Comparison of ENCODE assay signal across 12 cellular contexts in genomic region chr10:30747633-30748032, GRCh38.
DNase-seq lines count a peak whose midpoint lies in the region; ATAC-seq and TF ChIP-seq lines count a peak whose summit lies in the region.
"Had no signal": no experiment of that assay in that cellular context is flagged by ENCODE, and none has a peak within 500 bp of the region (broad histone marks: within the 10 kb centered on the region; RNA-seq: fewer than 3 reads in every experiment).

No MANE protein-coding gene starts in this region.

- H3K9me2 ChIP-seq in GM23248 (ENCODE audit: insufficient read depth) (no peaks in the 10 kb centered on the region), hepatocyte (replicated peaks; ENCODE audit: insufficient read depth) (no peaks in the 10 kb centered on the region)

- peaks cover 52% of the 10 kb centered on the region for H3K4me1 Mint-ChIP-seq in activated CD4-positive, alpha-beta memory T cell treated with anti-CD3 and anti-CD28 coated beads for 36 hours (ENCODE audit: low read depth)

- POLR2A ChIA-PET in AG04450 (lab: Yijun Ruan, JAX): no interaction called here
- POLR2A ChIA-PET in activated CD4-positive, alpha-beta memory T cell treated with anti-CD3 and anti-CD28 coated beads for 36 hours (lab: Charles Lee): no interaction called here

- H3K4me3 ChIP-seq in AG04450 (ENCODE audit: low read depth, low read length): no peak overlapping the region
- no peak overlapping the region for H3K4me3 ChIP-seq in GM23248
- H3K4me3 ChIP-seq in hepatocyte: no peak overlapping the region
- H3K4me3 ChIP-seq: adrenal gland, tibial nerve had no signal

- H3K36me3 ChIP-seq in GM23248 (ENCODE audit: low read depth): no peaks in the 10 kb centered on the region
- no peaks in the 10 kb centered on the region for H3K36me3 ChIP-seq in hepatocyte (replicated peaks; ENCODE audit: insufficient read depth, low read depth)
- H3K36me3 ChIP-seq: adrenal gland, tibial nerve had no signal

- in situ Hi-C loops in GM23248 (cut with MboI): loop anchor here (25.0 kb wide), 1 partner anchor 1065 kb away; no protein-coding TSS in a partner anchor

- H3K9me3 ChIP-seq in AG04450 (ENCODE audit: control insufficient read depth, insufficient read depth, low read length) (no peaks in the 10 kb centered on the region; the same call in 1 of the 2 replicates), GM23248 (ENCODE audit: low read depth) (no peaks in the 10 kb centered on the region), hepatocyte (ENCODE audit: low read depth) (no peaks in the 10 kb centered on the region)
- H3K9me3 ChIP-seq: adrenal gland, tibial nerve had no signal

- H3K27me3 Mint-ChIP-seq in activated CD4-positive, alpha-beta memory T cell treated with anti-CD3 and anti-CD28 coated beads for 36 hours: peaks cover 7% of the 10 kb centered on the region

- H3K79me2 ChIP-seq in GM23248 (ENCODE audit: insufficient read depth) (no peaks in the 10 kb centered on the region), hepatocyte (no peaks in the 10 kb centered on the region)

- H3K4me1 ChIP-seq in GM23248 (ENCODE audit: insufficient read depth): peaks cover 8% of the 10 kb centered on the region
- no peaks in the 10 kb centered on the region for H3K4me1 ChIP-seq in hepatocyte (ENCODE audit: insufficient read depth)
- H3K4me1 ChIP-seq: adrenal gland had no signal

- H3K4me2 ChIP-seq in GM23248 (ENCODE audit: unreplicated experiment) (no peak overlapping the region), hepatocyte (no peak overlapping the region)

- H3K9me3 Mint-ChIP-seq in activated CD4-positive, alpha-beta memory T cell treated with anti-CD3 and anti-CD28 coated beads for 36 hours: no peaks in the 10 kb centered on the region

- TF ChIP-seq CTCF in AG04450 (IDR thresholded peaks at IDR 0.05; ENCODE audit: low read depth, low read length): no peak
- no peak for TF ChIP-seq CTCF in hepatocyte (IDR thresholded peaks at IDR 0.05; ENCODE audit: poor library complexity)

- peak; percentile 15 for DNase-seq in AG04450 (ENCODE audit: low read depth, low spot score)
- peak; percentile 86 for DNase-seq in GM23248
- peak; percentile 83 for DNase-seq in activated CD4-positive, alpha-beta memory T cell treated with anti-CD3 and anti-CD28 coated beads for 36 hours
- peak; percentile 24 for DNase-seq in hepatocyte (ENCODE audit: low spot score)
- DNase-seq: COR-L47, NCI-H2171 had no signal

- CTCF ChIA-PET in AG04450 (lab: Charles Lee): no interaction called here
- CTCF ChIA-PET in activated CD4-positive, alpha-beta memory T cell treated with anti-CD3 and anti-CD28 coated beads for 36 hours (lab: Charles Lee): interaction anchor here (1.0 to 1.9 kb wide), 2 partner anchors 24 to 60 kb away, joined by 3 to 7 read pairs; no protein-coding TSS in a partner anchor

- H3K4me3 Mint-ChIP-seq in activated CD4-positive, alpha-beta memory T cell treated with anti-CD3 and anti-CD28 coated beads for 36 hours: no peak overlapping the region

- H3K27ac Mint-ChIP-seq in activated CD4-positive, alpha-beta memory T cell treated with anti-CD3 and anti-CD28 coated beads for 36 hours: no peak overlapping the region

- H3K9ac ChIP-seq in GM23248: no peak overlapping the region

- H3K36me3 Mint-ChIP-seq in activated CD4-positive, alpha-beta memory T cell treated with anti-CD3 and anti-CD28 coated beads for 36 hours: no peaks in the 10 kb centered on the region

- WGBS in GM23248 (ENCODE audit: low coverage in 1 of 2, low lambda C conversion rate in 2 of 2, missing lambda C conversion rate in 2 of 2), 2 experiments: 27 to 33% methylated on average over 9 of the region's 9 CpGs
- WGBS in hepatocyte (ENCODE audit: low lambda C conversion rate, missing lambda C conversion rate): 68% methylated on average over 9 of the region's 9 CpGs

- intact Hi-C loops in activated CD4-positive, alpha-beta memory T cell treated with anti-CD3 and anti-CD28 coated beads for 36 hours (cut with micrococcal nuclease): loop anchor here (2.0 kb wide), 1 partner anchor 43 kb away; no protein-coding TSS in a partner anchor

- H4K20me1 ChIP-seq in GM23248 (ENCODE audit: insufficient read depth) (no peaks in the 10 kb centered on the region), hepatocyte (ENCODE audit: insufficient read depth, poor library complexity, severe bottlenecking) (no peaks in the 10 kb centered on the region)

- 0 out of 2 replicates have a peak, but pooled peaks cover 6% of the 10 kb centered on the region for H3F3A ChIP-seq in GM23248 (ENCODE audit: insufficient read depth)

- no peak overlapping the region for H2AFZ ChIP-seq in GM23248
- H2AFZ ChIP-seq in hepatocyte: no peak overlapping the region

- no peak for ATAC-seq in HG03342 (IDR thresholded peaks at IDR 0.05; ENCODE audit: unreplicated experiment)
- no peak for ATAC-seq in HG03354 (IDR thresholded peaks at IDR 0.05; ENCODE audit: poor library complexity, severe bottlenecking, unreplicated experiment)
- no peak for ATAC-seq in GM21786 (IDR thresholded peaks at IDR 0.05; ENCODE audit: unreplicated experiment)
- no peak for ATAC-seq in GM21717 (IDR thresholded peaks at IDR 0.05; ENCODE audit: unreplicated experiment)

- H3K27ac ChIP-seq in AG04450 (ENCODE audit: low read depth, low read length) (no peak overlapping the region), GM23248 (no peak overlapping the region), hepatocyte (no peak overlapping the region)
- H3K27ac ChIP-seq: adrenal gland, tibial nerve had no signal

- H3K27me3 ChIP-seq in AG04450 (ENCODE audit: control insufficient read depth, insufficient read depth, low read length) (no peaks in the 10 kb centered on the region), GM23248 (replicated peaks; ENCODE audit: insufficient read depth) (no peaks in the 10 kb centered on the region), hepatocyte (no peaks in the 10 kb centered on the region)
- H3K27me3 ChIP-seq: adrenal gland, tibial nerve had no signal

Comparison
In these comparisons a context has a peak if more than half of its experiments do, and no peak if none do; other contexts are left out.
1. DNase-seq: peak in every context shown above with its lines; median percentile 86 in GM23248; 83 in activated CD4-positive, alpha-beta memory T cell treated with anti-CD3 and anti-CD28 coated beads for 36 hours; 24 in hepatocyte; 15 in AG04450.